ENCODE assay signal across 23 cellular contexts in genomic region chr3:4797201-4797600, GRCh38.
"Had no signal": no experiment of that assay in that cellular context is flagged by ENCODE, and none has a peak within 500 bp of the region (broad histone marks: within the 10 kb centered on the region; RNA-seq: fewer than 3 reads in every experiment).

No MANE protein-coding gene starts in this region.

- H3K27ac Mint-ChIP-seq: activated B cell treated with CpG ODN at 0.5 μM for 24 hours; activated CD4-positive, alpha-beta T cell treated with anti-CD3 and anti-CD28 coated beads for 36 hours; activated naive CD4-positive, alpha-beta T cell treated with anti-CD3 and anti-CD28 coated beads for 36 hours; activated naive CD8-positive, alpha-beta T cell treated with anti-CD3 and anti-CD28 coated beads, Interleukin-2, amount 10 ng/mL, durations not matched to agents 7 days and 5 days; activated T-cell treated with anti-CD3 and anti-CD28 coated beads, Interleukin-2, amount 50 U/mL, for 72 hours; progenitor cell of endocrine pancreas; type B pancreatic cell had no signal

- H3K27ac ChIP-seq: brain microvascular endothelial cell, left ventricle myocardium inferior, spleen, thoracic aorta, vagina had no signal

- H3K4me3 ChIP-seq: left ventricle myocardium inferior, spleen, thoracic aorta, vagina had no signal

- H3K4me1 Mint-ChIP-seq: activated B cell treated with CpG ODN at 0.5 μM for 24 hours; activated CD4-positive, alpha-beta T cell treated with anti-CD3 and anti-CD28 coated beads for 36 hours had no signal

- ATAC-seq: activated CD4-positive, alpha-beta T cell treated with anti-CD3 and anti-CD28 coated beads for 36 hours; activated T-cell treated with anti-CD3 and anti-CD28 coated beads, Interleukin-2, amount 50 U/mL, for 72 hours; natural killer cell treated with Interleukin-12 subunit alpha and Interleukin-12 subunit beta and Interleukin-15 and Interleukin-18, amount 100 ng/mL, for 72 hours had no signal

- H3K36me3 ChIP-seq: brain microvascular endothelial cell had no signal

- H3K4me3 Mint-ChIP-seq: activated B cell treated with CpG ODN at 0.5 μM for 24 hours; activated CD4-positive, alpha-beta T cell treated with anti-CD3 and anti-CD28 coated beads for 36 hours; activated naive CD4-positive, alpha-beta T cell treated with anti-CD3 and anti-CD28 coated beads for 36 hours; activated naive CD8-positive, alpha-beta T cell treated with anti-CD3 and anti-CD28 coated beads, Interleukin-2, amount 10 ng/mL, durations not matched to agents 7 days and 5 days; activated T-cell treated with anti-CD3 and anti-CD28 coated beads, Interleukin-2, amount 50 U/mL, for 72 hours; natural killer cell treated with Interleukin-12 subunit alpha and Interleukin-12 subunit beta and Interleukin-15 and Interleukin-18, amount 100 ng/mL, for 72 hours; type B pancreatic cell had no signal

- DNase-seq: activated B cell treated with CpG ODN at 0.5 μM for 24 hours; activated CD4-positive, alpha-beta T cell treated with anti-CD3 and anti-CD28 coated beads for 36 hours; activated CD4-positive, alpha-beta T cell treated with anti-CD3 and anti-CD28 coated beads, Interleukin-2, amount 50 U/mL, for 48 hours; activated effector memory CD4-positive, alpha-beta T cell treated with Interleukin-2 at 50 U/mL for 16 hours; activated naive CD4-positive, alpha-beta T cell treated with anti-CD3 and anti-CD28 coated beads for 36 hours; activated naive CD8-positive, alpha-beta T cell treated with anti-CD3 and anti-CD28 coated beads, Interleukin-2, amount 10 ng/mL, durations not matched to agents 7 days and 5 days; activated T-cell treated with anti-CD3 and anti-CD28 coated beads, Interleukin-2, amount 50 U/mL, for 72 hours; brain microvascular endothelial cell; caudate nucleus; dermis blood vessel endothelial cell; effector CD8-positive, alpha-beta T cell; erythroblast; foreskin fibroblast; left ventricle myocardium inferior; midbrain; spleen; stimulated activated CD4-positive, alpha-beta T cell treated with anti-CD3 and anti-CD28 coated beads, Interleukin-4, amount 100 ng/mL, for 1 hour; stimulated activated naive CD4-positive, alpha-beta T cell had no signal

- H3K4me1 ChIP-seq: spleen, vagina had no signal

- H3K9me3 ChIP-seq: thoracic aorta, vagina had no signal

- H3K27me3 Mint-ChIP-seq: activated B cell treated with CpG ODN at 0.5 μM for 24 hours; activated CD4-positive, alpha-beta T cell treated with anti-CD3 and anti-CD28 coated beads for 36 hours; activated naive CD8-positive, alpha-beta T cell treated with anti-CD3 and anti-CD28 coated beads, Interleukin-2, amount 10 ng/mL, durations not matched to agents 7 days and 5 days; natural killer cell treated with Interleukin-12 subunit alpha and Interleukin-12 subunit beta and Interleukin-15 and Interleukin-18, amount 100 ng/mL, for 72 hours; progenitor cell of endocrine pancreas; type B pancreatic cell had no signal

- H3K27me3 ChIP-seq: brain microvascular endothelial cell, spleen, vagina had no signal

- H3K9me3 Mint-ChIP-seq: activated naive CD4-positive, alpha-beta T cell treated with anti-CD3 and anti-CD28 coated beads for 36 hours; activated T-cell treated with anti-CD3 and anti-CD28 coated beads, Interleukin-2, amount 50 U/mL, for 72 hours; natural killer cell treated with Interleukin-12 subunit alpha and Interleukin-12 subunit beta and Interleukin-15 and Interleukin-18, amount 100 ng/mL, for 72 hours; type B pancreatic cell had no signal
